In genomic region chr1:43776043-43776761, GRCh38 we compare ENCODE assay signal across 12 cellular contexts.
A peak's percentile ranks its signal among the peaks of the same experiment; 100 is the strongest.
DNase-seq lines count a peak whose midpoint lies in the region; ATAC-seq, FAIRE-seq and TF ChIP-seq lines count a peak whose summit lies in the region.
"Had no signal": no experiment of that assay in that cellular context is flagged by ENCODE, and none has a peak within 500 bp of the region (broad histone marks: within the 10 kb centered on the region; RNA-seq: fewer than 3 reads in every experiment).

No MANE protein-coding gene starts in this region.

- H3K36me3 ChIP-seq in GM23248 (ENCODE audit: low read depth) (no peaks in the 10 kb centered on the region), SK-N-MC (ENCODE audit: insufficient read depth, low read length) (peaks cover 29% of the 10 kb centered on the region), fibroblast of lung (ENCODE audit: control insufficient read depth, insufficient read depth, low read length) (no peaks in the 10 kb centered on the region)

- no peak for FAIRE-seq in A549 (lab: Jason Lieb, UNC)
- FAIRE-seq: colon had no signal

- H3K9me2 ChIP-seq in GM23248 (ENCODE audit: insufficient read depth), result no peaks in the 10 kb centered on the region

- peaks cover 17% of the 10 kb centered on the region for H3F3A ChIP-seq in GM23248 (ENCODE audit: insufficient read depth)

- WGBS in A549 (ENCODE audit: missing lambda C conversion rate), result over 99% methylated on average over 4 of the region's 4 CpGs
- WGBS in GM23248 (ENCODE audit: low coverage in 1 of 2, low lambda C conversion rate in 2 of 2, missing lambda C conversion rate in 2 of 2), 2 experiments, result 96 to 98% methylated on average over 4 of the region's 4 CpGs

- H3K4me3 ChIP-seq in A549 (no peak overlapping the region), GM23248 (no peak overlapping the region), SK-N-MC (no peak overlapping the region), fibroblast of lung (replicated peaks in 1 of 4; ENCODE audit: control extremely low read depth in 1 of 4, insufficient read depth in 1 of 4, low read depth in 3 of 4, low read length in 4 of 4) (no peak overlapping the region)
- H3K4me3 ChIP-seq: BLaER1 treated with 17β-estradiol and CSF1 and Interleukin-3, amounts not matched to agents 10 nM and 100 nM had no signal

- peaks cover 32% of the 10 kb centered on the region for H3K4me1 ChIP-seq in A549
- H3K4me1 ChIP-seq in GM23248 (ENCODE audit: insufficient read depth), result peaks cover 29% of the 10 kb centered on the region
- H3K4me1 ChIP-seq in fibroblast of lung (ENCODE audit: control insufficient read depth, extremely low read depth, insufficient read depth, low read length), result peaks cover 15% of the 10 kb centered on the region

- POLR2A ChIA-PET in A549 (lab: Yijun Ruan, JAX), result no interaction called here

- TF ChIP-seq RAD21 in A549 (conservative IDR thresholded peaks at IDR 0.05 in 1 of 2, IDR thresholded peaks at IDR 0.05 in 1 of 2), result no peak

- H3K27ac ChIP-seq in A549 (peak overlapping the region; percentile 13 to 70; a peak in 5 of 6 replicates), GM23248 (peak overlapping the region; percentile 45), SK-N-MC (peak overlapping the region; percentile 14; the same call in 1 of the 2 replicates), fibroblast of lung (ENCODE audit: insufficient read depth, low read length) (peak overlapping the region; percentile 29)
- H3K27ac ChIP-seq: BLaER1 treated with 17β-estradiol and CSF1 and Interleukin-3, amounts not matched to agents 10 nM and 100 nM had no signal

- H3K4me2 ChIP-seq in A549 (peak overlapping the region; percentile 29; the same call in 1 of the 3 replicates), GM23248 (ENCODE audit: unreplicated experiment) (no peak overlapping the region), fibroblast of lung (ENCODE audit: extremely low read depth, insufficient read depth, low read length) (no peak overlapping the region)

- no peak overlapping the region for H2AFZ ChIP-seq in GM23248
- no peak overlapping the region for H2AFZ ChIP-seq in fibroblast of lung (ENCODE audit: low read length)

- H3K9me3 ChIP-seq in A549, result peaks cover 6% of the 10 kb centered on the region; the same call in 1 of the 3 replicates
- no peaks in the 10 kb centered on the region for H3K9me3 ChIP-seq in GM23248 (ENCODE audit: low read depth)
- no peaks in the 10 kb centered on the region; the same call in 1 of the 2 replicates for H3K9me3 ChIP-seq in SK-N-MC (ENCODE audit: low read depth, low read length)
- H3K9me3 ChIP-seq in fibroblast of lung (ENCODE audit: control insufficient read depth, insufficient read depth, low read depth, low read length), result no peaks in the 10 kb centered on the region

- no peaks in the 10 kb centered on the region for H4K20me1 ChIP-seq in GM23248 (ENCODE audit: insufficient read depth)
- no peaks in the 10 kb centered on the region for H4K20me1 ChIP-seq in fibroblast of lung (ENCODE audit: control insufficient read depth, extremely low read depth, insufficient read depth, low read length)
- H4K20me1 ChIP-seq: BLaER1 treated with 17β-estradiol and CSF1 and Interleukin-3, amounts not matched to agents 10 nM and 100 nM had no signal

- TF ChIP-seq POLR2A in A549 (IDR thresholded peaks at IDR 0.05; ENCODE audit: low read length), result no peak

- CTCF ChIA-PET in A549 (lab: Yijun Ruan, JAX), result no interaction called here

- H3K79me2 ChIP-seq in GM23248 (ENCODE audit: insufficient read depth) (no peaks in the 10 kb centered on the region), fibroblast of lung (ENCODE audit: control insufficient read depth, insufficient read depth, low read length) (no peaks in the 10 kb centered on the region)

- ATAC-seq in A549 (no peak), GM19452 (IDR thresholded peaks at IDR 0.05; ENCODE audit: unreplicated experiment) (no peak), GM18907 (IDR thresholded peaks at IDR 0.05; ENCODE audit: unreplicated experiment) (no peak)

- H3K27me3 ChIP-seq in GM23248 (replicated peaks; ENCODE audit: insufficient read depth), result no peaks in the 10 kb centered on the region
- H3K27me3 ChIP-seq in fibroblast of lung (ENCODE audit: control insufficient read depth, insufficient read depth, low read length), result no peaks in the 10 kb centered on the region
- H3K27me3 ChIP-seq: BLaER1 treated with 17β-estradiol and CSF1 and Interleukin-3, amounts not matched to agents 10 nM and 100 nM had no signal

- H3K9ac ChIP-seq in GM23248 (no peak overlapping the region; the same call in 1 of the 2 replicates), SK-N-MC (ENCODE audit: insufficient read length) (no peak overlapping the region), fibroblast of lung (ENCODE audit: insufficient read depth, low read length) (no peak overlapping the region)
- H3K9ac ChIP-seq: BLaER1 treated with 17β-estradiol and CSF1 and Interleukin-3, amounts not matched to agents 10 nM and 100 nM had no signal

- DNase-seq in A549 (ENCODE audit: low read depth in 1 of 2, low spot score in 1 of 2) (peak in 1 of 2 experiments; percentile 21), GM23248 (peak; percentile 86), SK-N-MC (ENCODE audit: low read depth, low spot score) (no peak), fibroblast of lung (ENCODE audit: low read depth in 2 of 2) (peak; percentile 72 to 83), SKM-1 (lab: John Stamatoyannopoulos, UW; ENCODE audit: unreplicated experiment) (no peak)
- no peak for DNase-seq in stimulated activated CD4-positive, alpha-beta T cell treated with anti-CD3 and anti-CD28 coated beads, Interleukin-2, amount 100 ng/mL, for 24 hours
- DNase-seq: activated CD4-positive, alpha-beta T cell treated with anti-CD3 and anti-CD28 coated beads, Interleukin-2, amount 10 ng/mL, durations not matched to agents 7 days and 5 days; trophoblast cell had no signal

- no peak for TF ChIP-seq CTCF in A549 (IDR thresholded peaks at IDR 0.05)
- no peak for TF ChIP-seq CTCF in fibroblast of lung (conservative IDR thresholded peaks at IDR 0.05 in 1 of 2, IDR thresholded peaks at IDR 0.05 in 1 of 2; ENCODE audit: low read depth in 1 of 2, low read length in 2 of 2)

- TF ChIP-seq EP300 in A549 (IDR thresholded peaks at IDR 0.05), result no peak

- in situ Hi-C loops in GM23248 (cut with MboI), result no loop called here

TF ChIP-seq in A549, 52 proteins besides CTCF, POLR2A, EP300 and RAD21:
- no peak for TF ChIP-seq ZSCAN20 (CRISPR knock-in tag; IDR thresholded peaks at IDR 0.05)
- peak; percentile 81 for TF ChIP-seq MAFK (IDR thresholded peaks at IDR 0.05; ENCODE audit: partially characterized antibody)
- TF ChIP-seq ESRRA (IDR thresholded peaks at IDR 0.05; ENCODE audit: borderline replicate concordance, low read length), result no peak
- no peak for TF ChIP-seq JUN (IDR thresholded peaks at IDR 0.05)
- TF ChIP-seq NFE2L2 (conservative IDR thresholded peaks at IDR 0.05; ENCODE audit: low read length), result peak; percentile 48; the same call in 1 of the 2 replicates
- no peak for TF ChIP-seq BHLHE40 (IDR thresholded peaks at IDR 0.05; ENCODE audit: low read depth, low read length)

Comparison
In these comparisons a context has a peak if more than half of its experiments do, and no peak if none do; other contexts are left out.
1. DNase-seq: peak in GM23248 (single experiment) and fibroblast of lung (2 of 2); none in SK-N-MC (single experiment), SKM-1 (single experiment) and stimulated activated CD4-positive, alpha-beta T cell treated with anti-CD3 and anti-CD28 coated beads, Interleukin-2, amount 100 ng/mL, for 24 hours (0 of 2).
2. Peak in every context shown above with its lines, with median percentiles within 50 percentile points of each other: H3K27ac ChIP-seq.